Comparison of ENCODE assay signal across 2 cellular contexts in genomic region chr12:121748571-121749265, GRCh38.
TF ChIP-seq lines count a peak whose summit lies in the region.

No MANE protein-coding gene starts in this region.

TF ChIP-seq in A549, 52 proteins besides CTCF, POLR2A, EP300 and RAD21 (continued from another document):
- TF ChIP-seq ZNF302 (CRISPR knock-in tag; IDR thresholded peaks at IDR 0.05) (peak; percentile 74; the same call in 1 of the 2 replicates), GATA3 (IDR thresholded peaks at IDR 0.05; ENCODE audit: borderline replicate concordance) (peak; percentile 81), BHLHE40 (IDR thresholded peaks at IDR 0.05; ENCODE audit: low read depth, low read length) (no peak; the same call in 1 of the 2 replicates), REST (IDR thresholded peaks at IDR 0.05) (no peak), ZSCAN20 (CRISPR knock-in tag; IDR thresholded peaks at IDR 0.05) (peak; percentile 0; the same call in 1 of the 2 replicates), HOXB13 (CRISPR knock-in tag; IDR thresholded peaks at IDR 0.05; ENCODE audit: low read depth) (peak; percentile 89), TFCP2L1 (CRISPR knock-in tag; IDR thresholded peaks at IDR 0.05) (0 out of 2 replicates have a peak, but pooled peaks have one; percentile 44), RARB (CRISPR knock-in tag; IDR thresholded peaks at IDR 0.05) (0 out of 2 replicates have a peak, but pooled peaks have one; percentile 54), JUN (IDR thresholded peaks at IDR 0.05) (peak in 1 of 2 experiments; percentile 84; a peak in 3 of 5 replicates), KDM5A (IDR thresholded peaks at IDR 0.05) (no peak), FOSB (CRISPR knock-in tag; IDR thresholded peaks at IDR 0.05) (0 out of 2 replicates have a peak, but pooled peaks have one; percentile 48), HDAC2 (IDR thresholded peaks at IDR 0.05) (no peak), NR3C1 (IDR thresholded peaks at IDR 0.05) (no peak), MAFK (IDR thresholded peaks at IDR 0.05; ENCODE audit: partially characterized antibody) (peak; percentile 78), HMGXB4 (CRISPR knock-in tag; IDR thresholded peaks at IDR 0.05; ENCODE audit: borderline replicate concordance) (no peak), FOXS1 (CRISPR knock-in tag; IDR thresholded peaks at IDR 0.05) (no peak; the same call in 1 of the 2 replicates), FOSL2 (IDR thresholded peaks at IDR 0.05) (peak; percentile 44; the same call in 1 of the 2 replicates), FOSL2 (CRISPR knock-in tag; IDR thresholded peaks at IDR 0.05) (peak; percentile 78), MAX (IDR thresholded peaks at IDR 0.05) (peak; percentile 89), KDM1A (IDR thresholded peaks at IDR 0.05; ENCODE audit: low read depth) (no peak), MYC (IDR thresholded peaks at IDR 0.05; ENCODE audit: borderline replicate concordance, low read length) (no peak), ZFP36 (IDR thresholded peaks at IDR 0.05; ENCODE audit: borderline replicate concordance, partially characterized antibody) (peak; percentile 77), HES2 (IDR thresholded peaks at IDR 0.05) (no peak), EHF (CRISPR knock-in tag; IDR thresholded peaks at IDR 0.05) (peak; percentile 78), TP53 (CRISPR knock-in tag; IDR thresholded peaks at IDR 0.05) (0 out of 2 replicates have a peak, but pooled peaks have one; percentile 35), RFX5 (IDR thresholded peaks at IDR 0.05) (0 out of 2 replicates have a peak, but pooled peaks have one; percentile 26)

TF ChIP-seq in GM23338, 12 proteins besides CTCF, POLR2A, EP300 and RAD21 (continued from another document):
- TF ChIP-seq ZNF462 (CRISPR knock-in tag; IDR thresholded peaks at IDR 0.05) (no peak), REST (IDR thresholded peaks at IDR 0.05; ENCODE audit: unreplicated experiment) (no peak), EZH2 (IDR thresholded peaks at IDR 0.05; ENCODE audit: low read depth, unreplicated experiment) (no peak), ZNF114 (CRISPR knock-in tag; IDR thresholded peaks at IDR 0.05) (no peak), CREB1 (CRISPR knock-in tag; IDR thresholded peaks at IDR 0.05; ENCODE audit: low read depth) (no peak), EZH2phosphoT487 (IDR thresholded peaks at IDR 0.05; ENCODE audit: unreplicated experiment) (no peak), POLR2AphosphoS5 (IDR thresholded peaks at IDR 0.05; ENCODE audit: low read depth) (no peak), ZNF331 (CRISPR knock-in tag; IDR thresholded peaks at IDR 0.05; ENCODE audit: low read depth) (no peak), NANOG (IDR thresholded peaks at IDR 0.05; ENCODE audit: borderline replicate concordance) (no peak), ETS1 (IDR thresholded peaks at IDR 0.05) (no peak), JUNB (IDR thresholded peaks at IDR 0.05; ENCODE audit: unreplicated experiment) (no peak)
TF ChIP-seq in GM23338: peak in this region for 0.
